Comparison of ENCODE assay signal across 12 cellular contexts in the genomic region with DNA sequence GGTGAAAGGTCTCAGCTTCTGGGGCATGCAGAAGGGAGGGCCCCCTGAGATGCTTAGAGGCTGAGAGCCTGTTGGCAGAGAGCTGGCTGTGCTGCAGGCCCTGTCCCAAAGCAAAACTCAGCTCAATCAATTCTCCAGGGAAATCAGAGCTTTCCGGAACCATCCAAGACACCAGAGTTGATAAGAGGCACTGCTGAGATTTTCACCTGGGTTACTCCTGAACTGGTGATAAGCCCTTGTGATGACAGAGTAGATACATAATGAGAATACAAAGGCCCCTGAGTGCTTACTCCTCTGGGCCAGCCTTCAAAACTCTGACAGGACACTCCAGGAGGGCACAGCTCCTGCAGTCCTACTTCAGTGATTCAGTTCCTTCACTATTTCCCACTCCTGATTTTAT.
DNase-seq lines count a peak whose midpoint lies in the region; ATAC-seq, FAIRE-seq and TF ChIP-seq lines count a peak whose summit lies in the region.
"Had no signal": no experiment of that assay in that cellular context is flagged by ENCODE, and none has a peak within 500 bp of the region (broad histone marks: within the 10 kb centered on the region; RNA-seq: fewer than 3 reads in every experiment).

No MANE protein-coding gene starts in this region.

- CTCF ChIA-PET in AG04450 (lab: Charles Lee): interaction anchor here (0.6 to 4.3 kb wide), 15 partner anchors 9 to 217 kb away, joined by 3 to 41 read pairs (median 5); partner anchors contain the start of genes MPHOSPH9, MTRFR and PITPNM2

- DNase-seq in AG04450 (ENCODE audit: low read depth, low spot score) (no peak), esophagus muscularis mucosa (ENCODE audit: extremely low spot score) (no peak), osteoblast (ENCODE audit: insufficient read length, low spot score, missing footprints) (peak; percentile 78), NCI-H1436 (lab: John Stamatoyannopoulos, UW) (no peak), D721Med (ENCODE audit: insufficient read length, low spot score) (no peak), HuH-7.5 (ENCODE audit: low spot score) (no peak)
- DNase-seq: MM.1S, NCI-H774 had no signal

- 80% methylated on average over 1 of the region's 1 CpG for WGBS in esophagus muscularis mucosa

- TF ChIP-seq CTCF in AG04450 (IDR thresholded peaks at IDR 0.05; ENCODE audit: low read depth, low read length) (no peak), Loucy (conservative IDR thresholded peaks at IDR 0.05; ENCODE audit: low read length) (no peak), esophagus muscularis mucosa (IDR thresholded peaks at IDR 0.05) (no peak), osteoblast (IDR thresholded peaks at IDR 0.05; ENCODE audit: extremely low read depth, low read depth, low read length) (no peak), D721Med (IDR thresholded peaks at IDR 0.05; ENCODE audit: insufficient read depth, missing control alignments) (no peak)

- H3K4me1 ChIP-seq in Loucy (ENCODE audit: insufficient read depth, low read length, poor library complexity, severe bottlenecking): peaks cover 7% of the 10 kb centered on the region
- H3K4me1 ChIP-seq in esophagus muscularis mucosa: peaks cover 35 to 78% (median 56%) of the 10 kb centered on the region in 4 donors
- peaks cover 10% of the 10 kb centered on the region for H3K4me1 ChIP-seq in osteoblast (ENCODE audit: insufficient read depth, low read length)

- TF ChIP-seq POLR2A in esophagus muscularis mucosa (IDR thresholded peaks at IDR 0.05; ENCODE audit: low read depth): no peak

- no peak for TF ChIP-seq EP300 in esophagus muscularis mucosa (IDR thresholded peaks at IDR 0.05)

- no peaks in the 10 kb centered on the region for H3K36me3 ChIP-seq in Loucy (ENCODE audit: insufficient read depth, low read length)
- H3K36me3 ChIP-seq in esophagus muscularis mucosa: no peaks in the 10 kb centered on the region
- H3K36me3 ChIP-seq in osteoblast (ENCODE audit: insufficient read depth, low read length): no peaks in the 10 kb centered on the region
- H3K36me3 ChIP-seq: heart left ventricle had no signal

- H3K27me3 ChIP-seq in AG04450 (ENCODE audit: control insufficient read depth, insufficient read depth, low read length) (no peaks in the 10 kb centered on the region), Loucy (ENCODE audit: insufficient read depth, low read length, poor library complexity, severe bottlenecking) (no peaks in the 10 kb centered on the region), esophagus muscularis mucosa (no peaks in the 10 kb centered on the region), osteoblast (ENCODE audit: insufficient read depth, low read length) (no peaks in the 10 kb centered on the region)
- H3K27me3 ChIP-seq: heart left ventricle had no signal

- no peak overlapping the region for H3K9ac ChIP-seq in Loucy (ENCODE audit: low read depth, low read length, poor library complexity, severe bottlenecking)

- 0 out of 2 replicates have a peak overlapping the region, but pooled peaks have one; percentile 60 for H2AFZ ChIP-seq in Loucy (ENCODE audit: low read length)
- H2AFZ ChIP-seq in osteoblast (ENCODE audit: low read length): no peak overlapping the region

- peak overlapping the region; percentile 85 for H3K27ac ChIP-seq in AG04450 (ENCODE audit: low read depth, low read length)
- H3K27ac ChIP-seq in esophagus muscularis mucosa (replicated peaks in 1 of 4): peak overlapping the region; percentile 68 to 79 (median 76)
- H3K27ac ChIP-seq in osteoblast (ENCODE audit: low read depth, low read length): peak overlapping the region; percentile 63

- POLR2A ChIA-PET in AG04450 (lab: Yijun Ruan, JAX): interaction anchor here (0.5 to 3.8 kb wide), 4 partner anchors 71 to 188 kb away, joined by 3 to 56 read pairs (median 6); partner anchors contain the start of genes ABCB9, MPHOSPH9 and MTRFR

- FAIRE-seq in D721Med (lab: Jason Lieb, UNC): no peak

- H3K9me3 ChIP-seq in AG04450 (ENCODE audit: control insufficient read depth, insufficient read depth, low read length) (no peaks in the 10 kb centered on the region), Loucy (ENCODE audit: insufficient read depth, low read depth, low read length) (no peaks in the 10 kb centered on the region), esophagus muscularis mucosa (no peaks in the 10 kb centered on the region), osteoblast (ENCODE audit: low read depth, low read length) (no peaks in the 10 kb centered on the region)
- H3K9me3 ChIP-seq: heart left ventricle, mucosa of descending colon had no signal

- H4K20me1 ChIP-seq in Loucy (ENCODE audit: insufficient read depth, low read length, poor library complexity, severe bottlenecking) (no peaks in the 10 kb centered on the region), osteoblast (ENCODE audit: insufficient read depth, low read length) (peaks cover 8% of the 10 kb centered on the region)

- H3K9me2 ChIP-seq in Loucy (replicated peaks; ENCODE audit: low read depth, low read length): no peaks in the 10 kb centered on the region

- H3K4me3 ChIP-seq in AG04450 (ENCODE audit: low read depth, low read length): no peak overlapping the region
- H3K4me3 ChIP-seq in Loucy (ENCODE audit: low read length, poor library complexity, severe bottlenecking): no peak overlapping the region
- H3K4me3 ChIP-seq in esophagus muscularis mucosa: no peak overlapping the region
- no peak overlapping the region for H3K4me3 ChIP-seq in osteoblast (ENCODE audit: insufficient read depth, low read length)
- H3K4me3 ChIP-seq: heart left ventricle, mucosa of descending colon had no signal

- H3F3A ChIP-seq in Loucy (ENCODE audit: low read depth): no peaks in the 10 kb centered on the region

- no peak for ATAC-seq in GM21381 (IDR thresholded peaks at IDR 0.05; ENCODE audit: unreplicated experiment)

- no peak overlapping the region for H3K4me2 ChIP-seq in Loucy (ENCODE audit: low read depth, low read length, poor library complexity, severe bottlenecking)
- no peak overlapping the region for H3K4me2 ChIP-seq in osteoblast (ENCODE audit: insufficient read depth, low read length)

- intact Hi-C loops in esophagus muscularis mucosa (cut with DNase I): no loop called here

- no peaks in the 10 kb centered on the region for H3K79me2 ChIP-seq in Loucy (ENCODE audit: insufficient read depth, low read length)
- H3K79me2 ChIP-seq in osteoblast (ENCODE audit: insufficient read depth, low read length): no peaks in the 10 kb centered on the region
